Comparison of ENCODE assay signal across 17 cellular contexts in genomic region chr7:112933598-112933997, GRCh38.
"Had no signal": no experiment of that assay in that cellular context is flagged by ENCODE, and none has a peak within 500 bp of the region (broad histone marks: within the 10 kb centered on the region; RNA-seq: fewer than 3 reads in every experiment).

No MANE protein-coding gene starts in this region.

- H3K27me3 ChIP-seq: dorsolateral prefrontal cortex, esophagus muscularis mucosa, foreskin keratinocyte, gastroesophageal sphincter, heart left ventricle, hepatocyte, left lung had no signal

- H3K27ac ChIP-seq: coronary artery, dorsolateral prefrontal cortex, esophagus muscularis mucosa, foreskin keratinocyte, gastroesophageal sphincter, heart left ventricle, left lung, lower lobe of right lung had no signal

- H3K4me3 ChIP-seq: coronary artery, dorsolateral prefrontal cortex, esophagus muscularis mucosa, gastroesophageal sphincter, heart left ventricle, hepatocyte, left lung, lower lobe of right lung had no signal

- DNase-seq: dermis blood vessel endothelial cell; dorsolateral prefrontal cortex; effector CD4-positive, alpha-beta T cell; effector memory CD4-positive, alpha-beta T cell; foreskin keratinocyte; heart left ventricle; hypothalamus; left cardiac atrium; left lung; left ventricle myocardium superior; lower lobe of right lung; mesenchymal stem cell; midbrain had no signal

- H2AFZ ChIP-seq: hepatocyte had no signal

- ATAC-seq: foreskin keratinocyte, gastroesophageal sphincter, heart left ventricle, left cardiac atrium, left lung, left ventricle myocardium superior, lower lobe of right lung had no signal

- H3K9me3 ChIP-seq: esophagus muscularis mucosa, gastroesophageal sphincter, heart left ventricle, left lung, lower lobe of right lung had no signal

- H3K36me3 ChIP-seq: esophagus muscularis mucosa, gastroesophageal sphincter, left lung, lower lobe of right lung had no signal
